In the genomic region with DNA sequence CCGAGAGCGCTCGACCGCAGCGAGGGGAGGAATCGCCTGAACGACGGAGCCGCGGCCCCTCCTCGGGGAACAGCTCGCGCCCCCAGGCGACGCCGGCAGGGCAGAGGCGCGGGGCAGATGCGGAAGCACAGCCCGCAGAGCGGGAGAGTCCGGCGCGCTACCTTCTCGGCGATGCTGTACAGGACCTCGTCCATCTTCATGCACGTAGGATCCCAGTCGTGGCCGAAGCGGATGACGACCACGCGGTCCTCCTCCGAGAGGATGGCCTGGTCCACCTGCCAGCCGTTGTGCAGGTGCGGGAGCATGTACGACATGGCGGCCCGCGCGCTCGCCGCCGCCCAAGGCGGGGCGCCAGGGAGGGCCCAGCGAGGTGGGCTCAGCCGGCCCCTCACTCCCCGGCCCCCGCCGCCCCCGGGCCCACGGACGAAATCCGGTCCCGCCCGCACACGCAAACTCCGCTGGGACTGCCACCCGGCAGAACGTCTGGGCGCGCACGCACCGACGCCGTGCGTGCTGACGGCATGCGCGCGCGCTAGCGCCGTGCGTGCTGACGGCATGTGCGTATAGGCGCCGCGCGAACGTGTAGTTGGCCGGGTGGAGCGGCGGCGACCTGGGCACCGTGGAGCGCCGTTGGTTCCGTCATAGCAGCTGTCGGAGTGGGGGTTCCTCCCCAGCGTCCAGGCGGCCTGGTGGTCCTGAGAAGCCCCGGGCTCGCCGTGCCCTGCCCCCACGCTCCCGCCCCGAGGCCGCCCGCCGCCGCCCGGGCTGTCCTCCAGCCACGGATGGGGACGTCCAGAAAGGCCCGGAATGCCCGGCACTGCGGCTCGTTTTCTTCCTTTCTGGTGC, we compare ENCODE assay signal across 1 cellular context.
A peak's percentile ranks its signal among the peaks of the same experiment; 100 is the strongest.
TF ChIP-seq lines count a peak whose summit lies in the region.

A gene with protein sequence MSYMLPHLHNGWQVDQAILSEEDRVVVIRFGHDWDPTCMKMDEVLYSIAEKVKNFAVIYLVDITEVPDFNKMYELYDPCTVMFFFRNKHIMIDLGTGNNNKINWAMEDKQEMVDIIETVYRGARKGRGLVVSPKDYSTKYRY (minus strand): TSS at position 485 of the 846 bp plus-strand sequence. CDS start 171 bp downstream, at position 314.

TF ChIP-seq in H1, 55 proteins besides CTCF, POLR2A, EP300 and RAD21 (continued from another document):
- TF ChIP-seq, protein P1, sequence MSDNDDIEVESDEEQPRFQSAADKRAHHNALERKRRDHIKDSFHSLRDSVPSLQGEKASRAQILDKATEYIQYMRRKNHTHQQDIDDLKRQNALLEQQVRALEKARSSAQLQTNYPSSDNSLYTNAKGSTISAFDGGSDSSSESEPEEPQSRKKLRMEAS (IDR thresholded peaks at IDR 0.05): peak; percentile 97
- TF ChIP-seq TAF1 (IDR thresholded peaks at IDR 0.05; ENCODE audit: low read depth, low read length): peak; percentile 56; the same call in 1 of the 2 replicates
- TF ChIP-seq, protein P2, sequence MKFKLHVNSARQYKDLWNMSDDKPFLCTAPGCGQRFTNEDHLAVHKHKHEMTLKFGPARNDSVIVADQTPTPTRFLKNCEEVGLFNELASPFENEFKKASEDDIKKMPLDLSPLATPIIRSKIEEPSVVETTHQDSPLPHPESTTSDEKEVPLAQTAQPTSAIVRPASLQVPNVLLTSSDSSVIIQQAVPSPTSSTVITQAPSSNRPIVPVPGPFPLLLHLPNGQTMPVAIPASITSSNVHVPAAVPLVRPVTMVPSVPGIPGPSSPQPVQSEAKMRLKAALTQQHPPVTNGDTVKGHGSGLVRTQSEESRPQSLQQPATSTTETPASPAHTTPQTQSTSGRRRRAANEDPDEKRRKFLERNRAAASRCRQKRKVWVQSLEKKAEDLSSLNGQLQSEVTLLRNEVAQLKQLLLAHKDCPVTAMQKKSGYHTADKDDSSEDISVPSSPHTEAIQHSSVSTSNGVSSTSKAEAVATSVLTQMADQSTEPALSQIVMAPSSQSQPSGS (IDR thresholded peaks at IDR 0.05; ENCODE audit: low read length): no peak
- no peak for TF ChIP-seq SIRT6 (IDR thresholded peaks at IDR 0.05; ENCODE audit: low read length)
- no peak for TF ChIP-seq SUZ12 (IDR thresholded peaks at IDR 0.05; ENCODE audit: low read length)
- TF ChIP-seq RFX5 (IDR thresholded peaks at IDR 0.05; ENCODE audit: borderline replicate concordance, low read depth, low read length): no peak
- TF ChIP-seq, protein P3, sequence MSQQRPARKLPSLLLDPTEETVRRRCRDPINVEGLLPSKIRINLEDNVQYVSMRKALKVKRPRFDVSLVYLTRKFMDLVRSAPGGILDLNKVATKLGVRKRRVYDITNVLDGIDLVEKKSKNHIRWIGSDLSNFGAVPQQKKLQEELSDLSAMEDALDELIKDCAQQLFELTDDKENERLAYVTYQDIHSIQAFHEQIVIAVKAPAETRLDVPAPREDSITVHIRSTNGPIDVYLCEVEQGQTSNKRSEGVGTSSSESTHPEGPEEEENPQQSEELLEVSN (IDR thresholded peaks at IDR 0.05): peak; percentile 91
- no peak for TF ChIP-seq SIX5 (IDR thresholded peaks at IDR 0.05; ENCODE audit: low read depth, low read length)
- peak in 1 of 2 experiments; percentile 83; a peak in 1 of 4 replicates for TF ChIP-seq HDAC2 (IDR thresholded peaks at IDR 0.05; ENCODE audit: borderline replicate concordance in 1 of 2, low read depth in 2 of 2, low read length in 2 of 2)
- TF ChIP-seq SAP30 (IDR thresholded peaks at IDR 0.05; ENCODE audit: insufficient read depth, insufficient replicate concordance, low read length): no peak
- no peak for TF ChIP-seq NRF1 (IDR thresholded peaks at IDR 0.05; ENCODE audit: low read depth, low read length)
- TF ChIP-seq RNF2 (IDR thresholded peaks at IDR 0.05; ENCODE audit: borderline replicate concordance, low read depth, low read length, missing control alignments, poor library complexity, severe bottlenecking): no peak
- no peak for TF ChIP-seq JUND (IDR thresholded peaks at IDR 0.05; ENCODE audit: low read length)
- no peak for TF ChIP-seq CHD1 (IDR thresholded peaks at IDR 0.05; ENCODE audit: low read depth, low read length)
- TF ChIP-seq FOSL1 (IDR thresholded peaks at IDR 0.05; ENCODE audit: insufficient read depth, low read depth, low read length): no peak
- TF ChIP-seq TBP (IDR thresholded peaks at IDR 0.05; ENCODE audit: low read depth, low read length): peak; percentile 68; the same call in 1 of the 2 replicates
- TF ChIP-seq, protein P4, sequence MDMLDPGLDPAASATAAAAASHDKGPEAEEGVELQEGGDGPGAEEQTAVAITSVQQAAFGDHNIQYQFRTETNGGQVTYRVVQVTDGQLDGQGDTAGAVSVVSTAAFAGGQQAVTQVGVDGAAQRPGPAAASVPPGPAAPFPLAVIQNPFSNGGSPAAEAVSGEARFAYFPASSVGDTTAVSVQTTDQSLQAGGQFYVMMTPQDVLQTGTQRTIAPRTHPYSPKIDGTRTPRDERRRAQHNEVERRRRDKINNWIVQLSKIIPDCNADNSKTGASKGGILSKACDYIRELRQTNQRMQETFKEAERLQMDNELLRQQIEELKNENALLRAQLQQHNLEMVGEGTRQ (IDR thresholded peaks at IDR 0.05; ENCODE audit: low read length): 0 out of 2 replicates have a peak, but pooled peaks have one; percentile 5
- TF ChIP-seq NANOG (IDR thresholded peaks at IDR 0.05; ENCODE audit: insufficient read depth, low read depth, low read length, poor library complexity, severe bottlenecking): no peak
- TF ChIP-seq GTF2F1 (IDR thresholded peaks at IDR 0.05; ENCODE audit: borderline replicate concordance, low read depth, low read length): no peak
- no peak for TF ChIP-seq JUN (IDR thresholded peaks at IDR 0.05; ENCODE audit: low read depth, low read length)
- peak; percentile 40 to 64; a peak in 1 of 4 replicates for TF ChIP-seq SIN3A (conservative IDR thresholded peaks at IDR 0.05 in 1 of 2, IDR thresholded peaks at IDR 0.05 in 1 of 2; ENCODE audit: low read depth in 1 of 2, low read length in 2 of 2)
- no peak for TF ChIP-seq CEBPB (IDR thresholded peaks at IDR 0.05; ENCODE audit: low read depth, low read length)
- TF ChIP-seq CREB1 (IDR thresholded peaks at IDR 0.05): peak; percentile 94
- TF ChIP-seq RBBP5 (IDR thresholded peaks at IDR 0.05; ENCODE audit: borderline replicate concordance, low read depth, low read length): peak; percentile 91
- TF ChIP-seq PHF8 (conservative IDR thresholded peaks at IDR 0.05; ENCODE audit: low read depth, low read length): peak; percentile 83
- TF ChIP-seq, protein P5, sequence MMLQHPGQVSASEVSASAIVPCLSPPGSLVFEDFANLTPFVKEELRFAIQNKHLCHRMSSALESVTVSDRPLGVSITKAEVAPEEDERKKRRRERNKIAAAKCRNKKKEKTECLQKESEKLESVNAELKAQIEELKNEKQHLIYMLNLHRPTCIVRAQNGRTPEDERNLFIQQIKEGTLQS (IDR thresholded peaks at IDR 0.05; ENCODE audit: insufficient read depth, low read depth, low read length): no peak
- no peak for TF ChIP-seq SRF (IDR thresholded peaks at IDR 0.05; ENCODE audit: low read depth, low read length)
- TF ChIP-seq KDM1A (IDR thresholded peaks at IDR 0.05; ENCODE audit: borderline replicate concordance, low read length): no peak
- TF ChIP-seq YY1 (IDR thresholded peaks at IDR 0.05; ENCODE audit: low read depth, low read length): peak; percentile 57; the same call in 1 of the 2 replicates
- no peak for TF ChIP-seq MAFK (IDR thresholded peaks at IDR 0.05; ENCODE audit: low read depth, low read length)
- peak; percentile 24; the same call in 1 of the 2 replicates for TF ChIP-seq BACH1 (IDR thresholded peaks at IDR 0.05; ENCODE audit: low read length)
- 0 out of 2 replicates have a peak, but pooled peaks have one; percentile 2 for TF ChIP-seq TEAD4 (IDR thresholded peaks at IDR 0.05; ENCODE audit: low read depth, low read length)
- TF ChIP-seq HDAC6 (IDR thresholded peaks at IDR 0.05; ENCODE audit: low read depth, low read length): no peak
- no peak for TF ChIP-seq BRCA1 (IDR thresholded peaks at IDR 0.05; ENCODE audit: low read depth, low read length)
- TF ChIP-seq, protein P6, sequence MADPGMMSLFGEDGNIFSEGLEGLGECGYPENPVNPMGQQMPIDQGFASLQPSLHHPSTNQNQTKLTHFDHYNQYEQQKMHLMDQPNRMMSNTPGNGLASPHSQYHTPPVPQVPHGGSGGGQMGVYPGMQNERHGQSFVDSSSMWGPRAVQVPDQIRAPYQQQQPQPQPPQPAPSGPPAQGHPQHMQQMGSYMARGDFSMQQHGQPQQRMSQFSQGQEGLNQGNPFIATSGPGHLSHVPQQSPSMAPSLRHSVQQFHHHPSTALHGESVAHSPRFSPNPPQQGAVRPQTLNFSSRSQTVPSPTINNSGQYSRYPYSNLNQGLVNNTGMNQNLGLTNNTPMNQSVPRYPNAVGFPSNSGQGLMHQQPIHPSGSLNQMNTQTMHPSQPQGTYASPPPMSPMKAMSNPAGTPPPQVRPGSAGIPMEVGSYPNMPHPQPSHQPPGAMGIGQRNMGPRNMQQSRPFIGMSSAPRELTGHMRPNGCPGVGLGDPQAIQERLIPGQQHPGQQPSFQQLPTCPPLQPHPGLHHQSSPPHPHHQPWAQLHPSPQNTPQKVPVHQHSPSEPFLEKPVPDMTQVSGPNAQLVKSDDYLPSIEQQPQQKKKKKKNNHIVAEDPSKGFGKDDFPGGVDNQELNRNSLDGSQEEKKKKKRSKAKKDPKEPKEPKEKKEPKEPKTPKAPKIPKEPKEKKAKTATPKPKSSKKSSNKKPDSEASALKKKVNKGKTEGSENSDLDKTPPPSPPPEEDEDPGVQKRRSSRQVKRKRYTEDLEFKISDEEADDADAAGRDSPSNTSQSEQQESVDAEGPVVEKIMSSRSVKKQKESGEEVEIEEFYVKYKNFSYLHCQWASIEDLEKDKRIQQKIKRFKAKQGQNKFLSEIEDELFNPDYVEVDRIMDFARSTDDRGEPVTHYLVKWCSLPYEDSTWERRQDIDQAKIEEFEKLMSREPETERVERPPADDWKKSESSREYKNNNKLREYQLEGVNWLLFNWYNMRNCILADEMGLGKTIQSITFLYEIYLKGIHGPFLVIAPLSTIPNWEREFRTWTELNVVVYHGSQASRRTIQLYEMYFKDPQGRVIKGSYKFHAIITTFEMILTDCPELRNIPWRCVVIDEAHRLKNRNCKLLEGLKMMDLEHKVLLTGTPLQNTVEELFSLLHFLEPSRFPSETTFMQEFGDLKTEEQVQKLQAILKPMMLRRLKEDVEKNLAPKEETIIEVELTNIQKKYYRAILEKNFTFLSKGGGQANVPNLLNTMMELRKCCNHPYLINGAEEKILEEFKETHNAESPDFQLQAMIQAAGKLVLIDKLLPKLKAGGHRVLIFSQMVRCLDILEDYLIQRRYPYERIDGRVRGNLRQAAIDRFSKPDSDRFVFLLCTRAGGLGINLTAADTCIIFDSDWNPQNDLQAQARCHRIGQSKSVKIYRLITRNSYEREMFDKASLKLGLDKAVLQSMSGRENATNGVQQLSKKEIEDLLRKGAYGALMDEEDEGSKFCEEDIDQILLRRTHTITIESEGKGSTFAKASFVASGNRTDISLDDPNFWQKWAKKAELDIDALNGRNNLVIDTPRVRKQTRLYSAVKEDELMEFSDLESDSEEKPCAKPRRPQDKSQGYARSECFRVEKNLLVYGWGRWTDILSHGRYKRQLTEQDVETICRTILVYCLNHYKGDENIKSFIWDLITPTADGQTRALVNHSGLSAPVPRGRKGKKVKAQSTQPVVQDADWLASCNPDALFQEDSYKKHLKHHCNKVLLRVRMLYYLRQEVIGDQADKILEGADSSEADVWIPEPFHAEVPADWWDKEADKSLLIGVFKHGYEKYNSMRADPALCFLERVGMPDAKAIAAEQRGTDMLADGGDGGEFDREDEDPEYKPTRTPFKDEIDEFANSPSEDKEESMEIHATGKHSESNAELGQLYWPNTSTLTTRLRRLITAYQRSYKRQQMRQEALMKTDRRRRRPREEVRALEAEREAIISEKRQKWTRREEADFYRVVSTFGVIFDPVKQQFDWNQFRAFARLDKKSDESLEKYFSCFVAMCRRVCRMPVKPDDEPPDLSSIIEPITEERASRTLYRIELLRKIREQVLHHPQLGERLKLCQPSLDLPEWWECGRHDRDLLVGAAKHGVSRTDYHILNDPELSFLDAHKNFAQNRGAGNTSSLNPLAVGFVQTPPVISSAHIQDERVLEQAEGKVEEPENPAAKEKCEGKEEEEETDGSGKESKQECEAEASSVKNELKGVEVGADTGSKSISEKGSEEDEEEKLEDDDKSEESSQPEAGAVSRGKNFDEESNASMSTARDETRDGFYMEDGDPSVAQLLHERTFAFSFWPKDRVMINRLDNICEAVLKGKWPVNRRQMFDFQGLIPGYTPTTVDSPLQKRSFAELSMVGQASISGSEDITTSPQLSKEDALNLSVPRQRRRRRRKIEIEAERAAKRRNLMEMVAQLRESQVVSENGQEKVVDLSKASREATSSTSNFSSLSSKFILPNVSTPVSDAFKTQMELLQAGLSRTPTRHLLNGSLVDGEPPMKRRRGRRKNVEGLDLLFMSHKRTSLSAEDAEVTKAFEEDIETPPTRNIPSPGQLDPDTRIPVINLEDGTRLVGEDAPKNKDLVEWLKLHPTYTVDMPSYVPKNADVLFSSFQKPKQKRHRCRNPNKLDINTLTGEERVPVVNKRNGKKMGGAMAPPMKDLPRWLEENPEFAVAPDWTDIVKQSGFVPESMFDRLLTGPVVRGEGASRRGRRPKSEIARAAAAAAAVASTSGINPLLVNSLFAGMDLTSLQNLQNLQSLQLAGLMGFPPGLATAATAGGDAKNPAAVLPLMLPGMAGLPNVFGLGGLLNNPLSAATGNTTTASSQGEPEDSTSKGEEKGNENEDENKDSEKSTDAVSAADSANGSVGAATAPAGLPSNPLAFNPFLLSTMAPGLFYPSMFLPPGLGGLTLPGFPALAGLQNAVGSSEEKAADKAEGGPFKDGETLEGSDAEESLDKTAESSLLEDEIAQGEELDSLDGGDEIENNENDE (IDR thresholded peaks at IDR 0.05; ENCODE audit: insufficient replicate concordance, low read length): no peak
- no peak for TF ChIP-seq SP4 (IDR thresholded peaks at IDR 0.05; ENCODE audit: low read length)
- TF ChIP-seq KDM5A (IDR thresholded peaks at IDR 0.05; ENCODE audit: low read length): no peak
- TF ChIP-seq RXRA (IDR thresholded peaks at IDR 0.05; ENCODE audit: insufficient read depth, low read depth, low read length): no peak
- TF ChIP-seq SP1 (IDR thresholded peaks at IDR 0.05; ENCODE audit: low read depth, low read length): no peak
- no peak for TF ChIP-seq ZNF274 (IDR thresholded peaks at IDR 0.05; ENCODE audit: borderline replicate concordance, extremely low read depth, low read length)
- TF ChIP-seq CBX8 (IDR thresholded peaks at IDR 0.05; ENCODE audit: borderline replicate concordance, low read depth, low read length): no peak
